In the genomic region with DNA sequence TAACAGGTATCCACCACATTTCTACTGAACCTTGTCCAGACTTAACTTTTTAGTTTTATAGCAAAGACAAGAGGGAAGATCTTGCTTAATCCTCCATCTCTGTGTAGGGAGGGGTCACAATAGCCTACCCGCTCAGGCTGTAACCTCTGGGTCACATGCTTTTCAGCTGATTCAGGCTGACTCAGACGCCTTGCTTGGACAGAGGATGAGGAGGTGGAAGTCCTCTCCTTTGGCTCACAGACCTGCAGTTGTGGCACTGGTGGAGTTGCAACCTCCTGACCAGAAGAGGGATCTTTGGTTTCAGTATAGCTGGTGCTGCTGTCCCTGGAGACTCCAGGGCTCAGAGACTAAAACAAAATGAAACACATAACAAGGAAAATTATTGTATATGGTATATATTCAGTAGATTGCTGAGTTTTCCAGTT, we compare ENCODE assay signal across 9 cellular contexts. TPM values are rescaled to one million over a fixed set of nuclear protein-coding genes. Genes with fewer than 3 reads are reported as not detected.
A peak's percentile ranks its signal among the peaks of the same experiment; 100 is the strongest.
DNase-seq lines count a peak whose midpoint lies in the region; ATAC-seq, FAIRE-seq and TF ChIP-seq lines count a peak whose summit lies in the region.
"Had no signal": no experiment of that assay in that cellular context is flagged by ENCODE, and none has a peak within 500 bp of the region (broad histone marks: within the 10 kb centered on the region; RNA-seq: fewer than 3 reads in every experiment).

No MANE protein-coding gene starts in this region.

- H3K9ac ChIP-seq in adipocyte (ENCODE audit: low read length) = peak overlapping the region; percentile 88
- peak overlapping the region; percentile 75 for H3K9ac ChIP-seq in skeletal muscle satellite cell (ENCODE audit: low read depth, low read length)

- H3K27me3 ChIP-seq in adipocyte (replicated peaks; ENCODE audit: control insufficient read depth, insufficient read depth, low read length) (no peaks in the 10 kb centered on the region), left ventricle myocardium inferior (ENCODE audit: low read depth) (no peaks in the 10 kb centered on the region), skeletal muscle satellite cell (ENCODE audit: control insufficient read depth, insufficient read depth, low read length) (no peaks in the 10 kb centered on the region)

- peak overlapping the region; percentile 23 for H3K4me3 ChIP-seq in adipocyte (ENCODE audit: low read length)
- no peak overlapping the region for H3K4me3 ChIP-seq in left ventricle myocardium inferior
- peak overlapping the region; percentile 24 for H3K4me3 ChIP-seq in skeletal muscle satellite cell (ENCODE audit: low read length)

- DNase-seq in adipocyte (ENCODE audit: low read depth) (peak; percentile 93), left ventricle myocardium inferior (no peak), NCI-H128 (lab: John Stamatoyannopoulos, UW; ENCODE audit: unreplicated experiment) (no peak)
- no peak for DNase-seq in stimulated activated naive CD4-positive, alpha-beta T cell treated with Interleukin-2 at 50 U/mL for 16 hours (lab: John Stamatoyannopoulos, UW)
- no peak for DNase-seq in activated CD4-positive, alpha-beta T cell treated with anti-CD3 and anti-CD28 coated beads, Interleukin-2, amount 50 U/mL, for 48 hours
- no peak for DNase-seq in activated T-cell treated with anti-CD3 and anti-CD28 coated beads, Interleukin-2, amount 50 U/mL, for 4 hours
- DNase-seq: NCI-H1417 treated with DMSO at 0.1 percent for 48 hours had no signal

- H3K27ac ChIP-seq in left ventricle myocardium inferior (replicated peaks) = peak overlapping the region; percentile 52

- intact Hi-C loops in left ventricle myocardium inferior (cut with micrococcal nuclease) = no loop called here

- H3K9me3 ChIP-seq in adipocyte (ENCODE audit: control insufficient read depth, low read length) (no peaks in the 10 kb centered on the region), left ventricle myocardium inferior (replicated peaks) (no peaks in the 10 kb centered on the region), skeletal muscle satellite cell (replicated peaks; ENCODE audit: low read length) (no peaks in the 10 kb centered on the region)

- no peaks in the 10 kb centered on the region for H3K9me3 Mint-ChIP-seq in activated T-cell treated with anti-CD3 and anti-CD28 coated beads, Interleukin-2, amount 50 U/mL, for 4 hours

- no peak for TF ChIP-seq CTCF in left ventricle myocardium inferior (IDR thresholded peaks at IDR 0.05; ENCODE audit: borderline replicate concordance)

- no peak overlapping the region for H3K4me3 Mint-ChIP-seq in activated T-cell treated with anti-CD3 and anti-CD28 coated beads, Interleukin-2, amount 50 U/mL, for 4 hours

- H3K27me3 Mint-ChIP-seq in activated T-cell treated with anti-CD3 and anti-CD28 coated beads, Interleukin-2, amount 50 U/mL, for 4 hours (ENCODE audit: low read depth) = no peaks in the 10 kb centered on the region

- H3K4me1 ChIP-seq in adipocyte (ENCODE audit: control insufficient read depth, insufficient read depth, low read length) (peaks cover 67% of the 10 kb centered on the region), left ventricle myocardium inferior (peaks cover 30% of the 10 kb centered on the region), skeletal muscle satellite cell (ENCODE audit: control insufficient read depth, insufficient read depth, low read length) (peaks cover 39% of the 10 kb centered on the region)

- peaks cover 88% of the 10 kb centered on the region for H3K36me3 ChIP-seq in adipocyte (ENCODE audit: control insufficient read depth, insufficient read depth, low read length, severe bottlenecking)
- H3K36me3 ChIP-seq in left ventricle myocardium inferior = peaks cover 99% of the 10 kb centered on the region
- peaks cover 82% of the 10 kb centered on the region for H3K36me3 ChIP-seq in skeletal muscle satellite cell (ENCODE audit: insufficient read depth, low read length)

- FAIRE-seq in G401.6 (lab: Jason Lieb, UNC) = peak; percentile 82

- no peak for ATAC-seq in activated T-cell treated with anti-CD3 and anti-CD28 coated beads, Interleukin-2, amount 50 U/mL, for 4 hours

- peak overlapping the region; percentile 63 for H3K4me2 ChIP-seq in skeletal muscle satellite cell (ENCODE audit: low read length)

- peaks cover 9% of the 10 kb centered on the region for H3K4me1 Mint-ChIP-seq in activated T-cell treated with anti-CD3 and anti-CD28 coated beads, Interleukin-2, amount 50 U/mL, for 4 hours (ENCODE audit: low read depth)

- peaks cover 40% of the 10 kb centered on the region for H3K36me3 Mint-ChIP-seq in activated T-cell treated with anti-CD3 and anti-CD28 coated beads, Interleukin-2, amount 50 U/mL, for 4 hours (ENCODE audit: insufficient read depth)

RNA-seq across cellular contexts. Expression of a gene that starts 16.2 kb away (rescaled TPM):
- total RNA-seq in left ventricle myocardium inferior = 64.6 TPM
- total RNA-seq in skeletal muscle satellite cell (2012; rRNA removed) = 64.4 and 77.3 TPM in 2 replicates
- total RNA-seq in activated T-cell treated with anti-CD3 and anti-CD28 coated beads, Interleukin-2, amount 50 U/mL, for 4 hours = 100 to 1,000 TPM; 195 to 200 (median 196) TPM

RNA-seq across cellular contexts. Expression of a gene that starts 16.6 kb away (rescaled TPM):
- 25.2 TPM for total RNA-seq in left ventricle myocardium inferior
- total RNA-seq in skeletal muscle satellite cell (2012; rRNA removed) = 33.5 and 45.9 TPM in 2 replicates
- total RNA-seq in activated T-cell treated with anti-CD3 and anti-CD28 coated beads, Interleukin-2, amount 50 U/mL, for 4 hours = 10 to 100 TPM; 34.6 to 39.9 (median 36.9) TPM

RNA-seq across cellular contexts. Expression of a gene that starts 21.4 kb away (rescaled TPM):
- total RNA-seq in left ventricle myocardium inferior = 2.1 TPM
- 3.5 and 4.1 TPM in 2 replicates for total RNA-seq in skeletal muscle satellite cell (2012; rRNA removed)
- total RNA-seq in activated T-cell treated with anti-CD3 and anti-CD28 coated beads, Interleukin-2, amount 50 U/mL, for 4 hours = under 1 TPM; 0.51 to 0.87 (median 0.65) TPM

RNA-seq across cellular contexts. Expression of a gene that starts 26.1 kb away (rescaled TPM):
- total RNA-seq in left ventricle myocardium inferior = not detected
- not detected in 2 replicates for total RNA-seq in skeletal muscle satellite cell (2012; rRNA removed)
- total RNA-seq in activated T-cell treated with anti-CD3 and anti-CD28 coated beads, Interleukin-2, amount 50 U/mL, for 4 hours = not detected

RNA-seq across cellular contexts. Expression of a gene that starts 36.7 kb away (rescaled TPM):
- not detected for total RNA-seq in left ventricle myocardium inferior
- total RNA-seq in skeletal muscle satellite cell (2012; rRNA removed) = not detected in 2 replicates
- total RNA-seq in activated T-cell treated with anti-CD3 and anti-CD28 coated beads, Interleukin-2, amount 50 U/mL, for 4 hours = not detected
